In the genomic region with DNA sequence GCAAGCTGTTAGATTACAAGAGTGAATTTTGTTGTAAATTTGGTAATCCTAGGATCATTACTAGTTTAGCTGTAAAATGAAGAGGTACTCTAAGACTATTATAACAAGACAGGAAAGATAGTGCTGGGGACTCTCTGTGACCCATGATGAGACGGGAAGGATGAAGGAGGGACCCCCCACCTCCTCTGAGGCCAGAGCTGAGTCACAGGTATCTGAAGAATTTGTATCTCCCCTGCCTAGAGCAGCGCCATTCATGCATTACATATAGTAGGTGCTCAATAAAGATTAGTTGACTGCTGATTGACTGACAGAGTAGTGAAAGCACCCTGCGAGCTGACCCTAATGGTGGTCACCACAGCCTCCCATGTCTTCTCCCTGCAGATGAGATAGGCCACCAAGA, we compare ENCODE assay signal across 21 cellular contexts.
DNase-seq lines count a peak whose midpoint lies in the region; ATAC-seq, FAIRE-seq and TF ChIP-seq lines count a peak whose summit lies in the region.
"Had no signal": no experiment of that assay in that cellular context is flagged by ENCODE, and none has a peak within 500 bp of the region (broad histone marks: within the 10 kb centered on the region; RNA-seq: fewer than 3 reads in every experiment).

No MANE protein-coding gene starts in this region.

- H4K20me1 ChIP-seq in osteoblast (ENCODE audit: insufficient read depth, low read length): no peaks in the 10 kb centered on the region

- no peaks in the 10 kb centered on the region for H3K36me3 ChIP-seq in brain microvascular endothelial cell (replicated peaks)
- H3K36me3 ChIP-seq in osteoblast (ENCODE audit: insufficient read depth, low read length): no peaks in the 10 kb centered on the region

- peak overlapping the region; percentile 67 for H3K27ac Mint-ChIP-seq in T-helper 1 cell treated with Interleukin-12 subunit alpha and Interleukin-12 subunit beta and Interleukin-4 antibody, amounts not matched to agents 30 μg/mL and 1 μg/mL, for 36 hours
- H3K27ac Mint-ChIP-seq: activated B cell treated with CpG ODN at 0.5 μM for 24 hours; activated naive CD8-positive, alpha-beta T cell treated with anti-CD3 and anti-CD28 coated beads, Interleukin-2, amount 10 ng/mL, durations not matched to agents 7 days and 5 days; B cell; progenitor cell of endocrine pancreas; stimulated activated memory B cell treated with anti-CD40 and anti-IgM and Interleukin-4, amounts not matched to agents 10 μg/mL and 1 μg/mL and 100 μg/mL, for 72 hours had no signal

- H3K4me1 Mint-ChIP-seq in T-helper 1 cell treated with Interleukin-12 subunit alpha and Interleukin-12 subunit beta and Interleukin-4 antibody, amounts not matched to agents 30 μg/mL and 1 μg/mL, for 36 hours (ENCODE audit: low read depth): peaks cover 35% of the 10 kb centered on the region

- no peaks in the 10 kb centered on the region for H3K9me3 ChIP-seq in osteoblast (ENCODE audit: low read depth, low read length)

- no peak for ATAC-seq in HG02798 (IDR thresholded peaks at IDR 0.05; ENCODE audit: poor library complexity, unreplicated experiment)
- ATAC-seq: naive thymus-derived CD8-positive, alpha-beta T cell; stimulated activated memory B cell treated with anti-CD40 and anti-IgM and Interleukin-4, amounts not matched to agents 10 μg/mL and 1 μg/mL and 100 μg/mL, for 72 hours had no signal

- no peaks in the 10 kb centered on the region for H3K79me2 ChIP-seq in osteoblast (ENCODE audit: insufficient read depth, low read length)

- H3K27me3 ChIP-seq in brain microvascular endothelial cell (replicated peaks) (no peaks in the 10 kb centered on the region), osteoblast (ENCODE audit: insufficient read depth, low read length) (no peaks in the 10 kb centered on the region), dorsolateral prefrontal cortex (no peaks in the 10 kb centered on the region)

- peaks cover 22% of the 10 kb centered on the region for H3K4me1 ChIP-seq in osteoblast (ENCODE audit: insufficient read depth, low read length)

- in situ Hi-C loops in brain microvascular endothelial cell (cut with HindIII; ENCODE audit: low pct_ligation_motif_present, low sequenced_read_pairs): no loop called here

- H3K9me3 Mint-ChIP-seq in T-helper 1 cell treated with Interleukin-12 subunit alpha and Interleukin-12 subunit beta and Interleukin-4 antibody, amounts not matched to agents 30 μg/mL and 1 μg/mL, for 36 hours: peaks cover 36% of the 10 kb centered on the region

- DNase-seq in T-helper 1 cell: no peak
- DNase-seq in HTR-8/SVneo (ENCODE audit: insufficient read length, low spot score): no peak
- no peak for DNase-seq in brain microvascular endothelial cell
- no peak for DNase-seq in osteoblast (ENCODE audit: insufficient read length, low spot score, missing footprints)
- no peak for DNase-seq in dorsolateral prefrontal cortex
- DNase-seq in ecto neural progenitor cell (ENCODE audit: low spot score): no peak
- DNase-seq: activated B cell treated with CpG ODN at 0.5 μM for 24 hours; activated naive CD8-positive, alpha-beta T cell treated with anti-CD3 and anti-CD28 coated beads, Interleukin-2, amount 10 ng/mL, durations not matched to agents 7 days and 5 days; GOT3; KBM-7; kidney; naive thymus-derived CD8-positive, alpha-beta T cell; NCI-H748 treated with DMSO at 0.1 percent for 48 hours; trophoblast cell had no signal

- H2AFZ ChIP-seq in osteoblast (ENCODE audit: low read length): no peak overlapping the region

- FAIRE-seq in HTR-8/SVneo (lab: Jason Lieb, UNC): peak; percentile 38
- FAIRE-seq: kidney had no signal

- intact Hi-C loops in dorsolateral prefrontal cortex (cut with DNase I): no loop called here

- peaks cover 27% of the 10 kb centered on the region for H3K36me3 Mint-ChIP-seq in T-helper 1 cell treated with Interleukin-12 subunit alpha and Interleukin-12 subunit beta and Interleukin-4 antibody, amounts not matched to agents 30 μg/mL and 1 μg/mL, for 36 hours (ENCODE audit: low read depth)

- H3K27me3 Mint-ChIP-seq in T-helper 1 cell treated with Interleukin-12 subunit alpha and Interleukin-12 subunit beta and Interleukin-4 antibody, amounts not matched to agents 30 μg/mL and 1 μg/mL, for 36 hours (ENCODE audit: low read depth): peaks cover 12% of the 10 kb centered on the region
- H3K27me3 Mint-ChIP-seq: activated B cell treated with CpG ODN at 0.5 μM for 24 hours; activated naive CD8-positive, alpha-beta T cell treated with anti-CD3 and anti-CD28 coated beads, Interleukin-2, amount 10 ng/mL, durations not matched to agents 7 days and 5 days; B cell; naive thymus-derived CD8-positive, alpha-beta T cell; stimulated activated memory B cell treated with anti-CD40 and anti-IgM and Interleukin-4, amounts not matched to agents 10 μg/mL and 1 μg/mL and 100 μg/mL, for 72 hours had no signal

- H3K4me2 ChIP-seq in osteoblast (ENCODE audit: insufficient read depth, low read length): no peak overlapping the region

- H3K4me3 ChIP-seq in brain microvascular endothelial cell (ENCODE audit: low read depth, low read length) (no peak overlapping the region), osteoblast (ENCODE audit: insufficient read depth, low read length) (no peak overlapping the region), dorsolateral prefrontal cortex (no peak overlapping the region)

- H3K27ac ChIP-seq in brain microvascular endothelial cell (peak overlapping the region; percentile 93), osteoblast (ENCODE audit: low read depth, low read length) (peak overlapping the region; percentile 50), dorsolateral prefrontal cortex (peak overlapping the region in 8 of 59 donors; percentile 8 to 47 (median 16))
- H3K27ac ChIP-seq: 22Rv1, epithelial cell of prostate had no signal

- H3K4me3 Mint-ChIP-seq in T-helper 1 cell treated with Interleukin-12 subunit alpha and Interleukin-12 subunit beta and Interleukin-4 antibody, amounts not matched to agents 30 μg/mL and 1 μg/mL, for 36 hours: no peak overlapping the region
- H3K4me3 Mint-ChIP-seq: activated B cell treated with CpG ODN at 0.5 μM for 24 hours; activated naive CD8-positive, alpha-beta T cell treated with anti-CD3 and anti-CD28 coated beads, Interleukin-2, amount 10 ng/mL, durations not matched to agents 7 days and 5 days; B cell; naive thymus-derived CD8-positive, alpha-beta T cell; stimulated activated memory B cell treated with anti-CD40 and anti-IgM and Interleukin-4, amounts not matched to agents 10 μg/mL and 1 μg/mL and 100 μg/mL, for 72 hours had no signal

- TF ChIP-seq CTCF in brain microvascular endothelial cell (IDR thresholded peaks at IDR 0.05; ENCODE audit: low read depth, low read length, missing control alignments) (no peak), osteoblast (IDR thresholded peaks at IDR 0.05; ENCODE audit: extremely low read depth, low read depth, low read length) (no peak), dorsolateral prefrontal cortex (IDR thresholded peaks at IDR 0.05 in 54 of 56, conservative IDR thresholded peaks at IDR 0.05 in 2 of 56; ENCODE audit: low read depth in 1 of 56, partially characterized antibody in 56 of 56) (no peak)
